22 cellular contexts compared by ENCODE assay signal in genomic region chr7:133331861-133332260, GRCh38.
"Had no signal": no experiment of that assay in that cellular context is flagged by ENCODE, and none has a peak within 500 bp of the region (broad histone marks: within the 10 kb centered on the region; RNA-seq: fewer than 3 reads in every experiment).

No MANE protein-coding gene starts in this region.

- H3K4me3 ChIP-seq: cardiac muscle cell, left ventricle myocardium inferior, lung, pancreas, right atrium auricular region, testis, transverse colon had no signal

- H3K27me3 ChIP-seq: cardiac muscle cell, pancreas, right atrium auricular region, testis, transverse colon had no signal

- H3K4me1 ChIP-seq: left ventricle myocardium inferior, pancreas, right atrium auricular region, testis, transverse colon had no signal

- H3K27ac ChIP-seq: cardiac muscle cell, left ventricle myocardium inferior, pancreas, right atrium auricular region, testis, transverse colon had no signal

- DNase-seq: activated CD4-positive, alpha-beta memory T cell treated with anti-CD3 and anti-CD28 coated beads, Interleukin-2, amount 10 ng/mL, durations not matched to agents 7 days and 5 days; activated CD4-positive, alpha-beta T cell treated with anti-CD3 and anti-CD28 coated beads, Interleukin-2, amount 10 ng/mL, durations not matched to agents 7 days and 5 days; activated CD4-positive, CD25-positive, alpha-beta regulatory T cell treated with anti-CD3 and anti-CD28 coated beads, Interleukin-2, amount 50 U/mL, for 72 hours; activated gamma-delta T cell treated with Interleukin-2 at 50 U/mL for 16 hours; activated naive CD4-positive, alpha-beta T cell treated with anti-CD3 and anti-CD28 coated beads, Interleukin-2, amount 50 U/mL, for 16 hours; activated T-cell treated with anti-CD3 and anti-CD28 coated beads, Interleukin-2, amount 50 U/mL, for 4 hours; amygdala; islet precursor cell; left ventricle myocardium inferior; naive B cell; nucleus accumbens; pancreas; stimulated activated CD4-positive, alpha-beta T cell treated with anti-CD3 and anti-CD28 coated beads, Interleukin-15, amount 100 ng/mL, for 24 hours; stimulated activated CD4-positive, alpha-beta T cell treated with anti-CD3 and anti-CD28 coated beads, Interleukin-2, amount 100 ng/mL, for 24 hours; stimulated activated naive CD4-positive, alpha-beta T cell; T-helper 2 cell; testis; transverse colon had no signal

- H3K36me3 ChIP-seq: cardiac muscle cell, pancreas, right atrium auricular region had no signal

- H3K9me3 ChIP-seq: pancreas, right atrium auricular region, testis, transverse colon had no signal

- ATAC-seq: activated T-cell treated with anti-CD3 and anti-CD28 coated beads, Interleukin-2, amount 50 U/mL, for 4 hours; activated T-helper 17 cell treated with anti-CD3 and anti-CD28 coated beads, Interleukin-2, amount 50 U/mL, for 72 hours; pancreas had no signal
